8 cellular contexts compared by ENCODE assay signal in genomic region chr12:9669534-9669933, GRCh38.
DNase-seq lines count a peak whose midpoint lies in the region; ATAC-seq lines count a peak whose summit lies in the region.

A gene with protein sequence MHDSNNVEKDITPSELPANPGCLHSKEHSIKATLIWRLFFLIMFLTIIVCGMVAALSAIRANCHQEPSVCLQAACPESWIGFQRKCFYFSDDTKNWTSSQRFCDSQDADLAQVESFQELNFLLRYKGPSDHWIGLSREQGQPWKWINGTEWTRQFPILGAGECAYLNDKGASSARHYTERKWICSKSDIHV (plus strand): TSS chr12:9669713. CDS start chr12:9669735, 22 bp downstream.

- H3K27me3 Mint-ChIP-seq in effector memory CD8-positive, alpha-beta T cell, result no peaks in the 10 kb centered on the region

- H3K9me3 Mint-ChIP-seq in effector memory CD8-positive, alpha-beta T cell, result no peaks in the 10 kb centered on the region

- peaks cover 50 to 61% of the 10 kb centered on the region in 2 donors for H3K4me1 Mint-ChIP-seq in effector memory CD8-positive, alpha-beta T cell (ENCODE audit: low read depth in 2 of 2)

- peak; percentile 34 for ATAC-seq in GM21381 (IDR thresholded peaks at IDR 0.05; ENCODE audit: unreplicated experiment)
- peak; percentile 44 for ATAC-seq in effector memory CD8-positive, alpha-beta T cell (replicated peaks)

- no peaks in the 10 kb centered on the region for H3K9me3 ChIP-seq in KOPT-K1 (ENCODE audit: insufficient read depth, low read length, poor library complexity, severe bottlenecking)

- peak within 1 kb of the TSS; percentile 75 to 93 for H3K4me3 Mint-ChIP-seq in effector memory CD8-positive, alpha-beta T cell

- peak within 1 kb of the TSS; percentile 52 for H3K27ac ChIP-seq in KOPT-K1 (ENCODE audit: low read depth, low read length, poor library complexity, severe bottlenecking)

- H3K36me3 Mint-ChIP-seq in effector memory CD8-positive, alpha-beta T cell (ENCODE audit: insufficient read depth), result peaks cover 61% of the 10 kb centered on the region

- H3K27ac Mint-ChIP-seq in effector memory CD8-positive, alpha-beta T cell, result peak within 1 kb of the TSS; percentile 90 to 92

- H3K36me3 ChIP-seq in KOPT-K1 (ENCODE audit: insufficient read depth, low read length), result no peaks in the 10 kb centered on the region

- peak within 1 kb of the TSS; percentile 70 for H3K4me3 ChIP-seq in GM08714 (ENCODE audit: low read length)

- DNase-seq in effector memory CD8-positive, alpha-beta T cell, result peak in 2 of 3 experiments; percentile 37 to 40
- DNase-seq in DMS53 (lab: John Stamatoyannopoulos, UW) (no peak), D341Med (ENCODE audit: low spot score) (no peak), COR-L47 (lab: John Stamatoyannopoulos, UW) (no peak), GDM1 (lab: John Stamatoyannopoulos, UW) (no peak)

Comparison
In these comparisons a context has a peak if more than half of its experiments do, and no peak if none do; other contexts are left out.
1. DNase-seq: peak in effector memory CD8-positive, alpha-beta T cell (2 of 3); none in DMS53 (single experiment), D341Med (single experiment), COR-L47 (single experiment) and GDM1 (single experiment).